Comparison of ENCODE assay signal across 13 cellular contexts in genomic region chr3:132034097-132034485, GRCh38. TPM values are rescaled to one million over a fixed set of nuclear protein-coding genes. Genes with fewer than 3 reads are reported as not detected.
DNase-seq lines count a peak whose midpoint lies in the region; ATAC-seq and TF ChIP-seq lines count a peak whose summit lies in the region.
"Had no signal": no experiment of that assay in that cellular context is flagged by ENCODE, and none has a peak within 500 bp of the region (broad histone marks: within the 10 kb centered on the region; RNA-seq: fewer than 3 reads in every experiment).

No MANE protein-coding gene starts in this region.

- ATAC-seq in GM18520 (IDR thresholded peaks at IDR 0.05; ENCODE audit: unreplicated experiment), result no peak
- ATAC-seq in activated CD8-positive, alpha-beta memory T cell treated with anti-CD3 and anti-CD28 coated beads, Interleukin-2, amount 10 ng/mL, durations not matched to agents 7 days and 5 days, result no peak
- ATAC-seq in esophagus mucosa, result no peak

- intact Hi-C loops in A673 (cut with micrococcal nuclease; ENCODE audit: unreplicated experiment), result loop anchor here (5.0 kb wide), 2 partner anchors 802 to 997 kb away; no protein-coding TSS in a partner anchor

- WGBS in HUES64, result 2% methylated on average over 9 of the region's 14 CpGs

- H3K4me1 Mint-ChIP-seq in nephron, result no peaks in the 10 kb centered on the region
- peaks cover 7% of the 10 kb centered on the region for H3K4me1 Mint-ChIP-seq in activated CD8-positive, alpha-beta memory T cell treated with anti-CD3 and anti-CD28 coated beads, Interleukin-2, amount 10 ng/mL, durations not matched to agents 7 days and 5 days

- TF ChIP-seq CTCF in A673 (conservative IDR thresholded peaks at IDR 0.05; ENCODE audit: low read depth, low read length) (no peak), coronary artery (IDR thresholded peaks at IDR 0.05) (no peak), nephron (IDR thresholded peaks at IDR 0.05; ENCODE audit: unreplicated experiment in 3 of 3) (no peak)

- H3K27me3 ChIP-seq in A673 (replicated peaks; ENCODE audit: insufficient read depth, low read depth, low read length, poor library complexity) (peaks cover 4% of the 10 kb centered on the region), HUES64 (ENCODE audit: insufficient read depth, low read length) (peaks cover 60% of the 10 kb centered on the region)

- peak overlapping the region; percentile 55 for H3K4me3 ChIP-seq in A673 (ENCODE audit: low read depth, low read length, poor library complexity, severe bottlenecking)
- H3K4me3 ChIP-seq in HUES64 (ENCODE audit: low read length), result peak overlapping the region; percentile 71
- peak overlapping the region; percentile 59 for H3K4me3 ChIP-seq in coronary artery
- H3K4me3 ChIP-seq: BLaER1 treated with 17β-estradiol and CSF1 and Interleukin-3, amounts not matched to agents 10 nM and 100 nM had no signal

- no peak overlapping the region for H3K27ac ChIP-seq in A673 (ENCODE audit: low read depth, low read length, poor library complexity, severe bottlenecking)
- no peak overlapping the region for H3K27ac ChIP-seq in HUES64 (ENCODE audit: low read depth, low read length)
- no peak overlapping the region for H3K27ac ChIP-seq in coronary artery
- H3K27ac ChIP-seq: BLaER1 treated with 17β-estradiol and CSF1 and Interleukin-3, amounts not matched to agents 10 nM and 100 nM had no signal

- H3K36me3 ChIP-seq in A673 (ENCODE audit: insufficient read depth, low read length, poor library complexity, severe bottlenecking) (no peaks in the 10 kb centered on the region), HUES64 (ENCODE audit: insufficient read depth, low read length) (no peaks in the 10 kb centered on the region)
- H3K36me3 ChIP-seq: BLaER1 treated with 17β-estradiol and CSF1 and Interleukin-3, amounts not matched to agents 10 nM and 100 nM had no signal

- H3K27ac Mint-ChIP-seq in nephron, result no peak overlapping the region
- H3K27ac Mint-ChIP-seq in activated CD8-positive, alpha-beta memory T cell treated with anti-CD3 and anti-CD28 coated beads, Interleukin-2, amount 10 ng/mL, durations not matched to agents 7 days and 5 days, result no peak overlapping the region
- H3K27ac Mint-ChIP-seq: activated CD4-positive, alpha-beta memory T cell treated with anti-CD3 and anti-CD28 coated beads for 36 hours; activated naive CD8-positive, alpha-beta T cell; stimulated activated naive CD8-positive, alpha-beta T cell treated with anti-CD3 and anti-CD28 coated beads, Interleukin-15, Interleukin-2, amounts not matched to agents 100 ng/mL and 50 ng/mL, for 24 hours had no signal

- peaks cover 2% of the 10 kb centered on the region for H3K9me3 Mint-ChIP-seq in nephron
- no peaks in the 10 kb centered on the region for H3K9me3 Mint-ChIP-seq in activated CD8-positive, alpha-beta memory T cell treated with anti-CD3 and anti-CD28 coated beads, Interleukin-2, amount 10 ng/mL, durations not matched to agents 7 days and 5 days (ENCODE audit: low read depth)
- H3K9me3 Mint-ChIP-seq: activated CD4-positive, alpha-beta memory T cell treated with anti-CD3 and anti-CD28 coated beads for 36 hours; stimulated activated naive CD8-positive, alpha-beta T cell treated with anti-CD3 and anti-CD28 coated beads, Interleukin-15, Interleukin-2, amounts not matched to agents 100 ng/mL and 50 ng/mL, for 24 hours had no signal

- CTCF ChIA-PET in A673 (lab: Charles Lee), result interaction anchor here (0.6 to 1.7 kb wide), 8 partner anchors 7 to 1001 kb away, joined by 3 to 21 read pairs (median 4); no protein-coding TSS in a partner anchor
- CTCF ChIA-PET in activated CD8-positive, alpha-beta memory T cell treated with anti-CD3 and anti-CD28 coated beads, Interleukin-2, amount 10 ng/mL, durations not matched to agents 7 days and 5 days (lab: Charles Lee), result no interaction called here

- H3K9me3 ChIP-seq in A673 (ENCODE audit: low read depth, low read length, poor library complexity, severe bottlenecking), result no peaks in the 10 kb centered on the region
- no peaks in the 10 kb centered on the region for H3K9me3 ChIP-seq in HUES64 (ENCODE audit: insufficient read depth, low read depth, low read length)

- peak overlapping the region; percentile 71 to 78 (median 77) for H3K4me3 Mint-ChIP-seq in nephron
- no peak overlapping the region for H3K4me3 Mint-ChIP-seq in activated CD8-positive, alpha-beta memory T cell treated with anti-CD3 and anti-CD28 coated beads, Interleukin-2, amount 10 ng/mL, durations not matched to agents 7 days and 5 days
- H3K4me3 Mint-ChIP-seq: activated CD4-positive, alpha-beta memory T cell treated with anti-CD3 and anti-CD28 coated beads for 36 hours; activated naive CD8-positive, alpha-beta T cell; stimulated activated naive CD8-positive, alpha-beta T cell treated with anti-CD3 and anti-CD28 coated beads, Interleukin-15, Interleukin-2, amounts not matched to agents 100 ng/mL and 50 ng/mL, for 24 hours had no signal

- no TSS peak for BruUV-seq in A673 (replicated peaks; lab: Mats Ljungman, UMichigan)

- H3K4me1 ChIP-seq in A673 (ENCODE audit: insufficient read depth, low read length, poor library complexity, severe bottlenecking) (peaks cover 9% of the 10 kb centered on the region), HUES64 (ENCODE audit: insufficient read depth, low read length) (no peaks in the 10 kb centered on the region)

- H3K9ac ChIP-seq in HUES64 (ENCODE audit: low read depth, low read length), result no peak overlapping the region
- H3K9ac ChIP-seq: BLaER1 treated with 17β-estradiol and CSF1 and Interleukin-3, amounts not matched to agents 10 nM and 100 nM had no signal

- POLR2A ChIA-PET in A673 (lab: Charles Lee; ENCODE audit: low non-redundant PET), result no interaction called here

- DNase-seq in A673 (ENCODE audit: low spot score) (no peak), coronary artery (ENCODE audit: low spot score) (no peak), NCI-H774 (lab: John Stamatoyannopoulos, UW) (no peak)
- no peak for DNase-seq in activated CD8-positive, alpha-beta memory T cell treated with anti-CD3 and anti-CD28 coated beads, Interleukin-2, amount 10 ng/mL, durations not matched to agents 7 days and 5 days
- DNase-seq: activated CD4-positive, alpha-beta memory T cell treated with anti-CD3 and anti-CD28 coated beads for 36 hours; GDM1 had no signal

- H3K36me3 Mint-ChIP-seq in nephron (ENCODE audit: low read depth), result no peaks in the 10 kb centered on the region
- no peaks in the 10 kb centered on the region for H3K36me3 Mint-ChIP-seq in activated CD8-positive, alpha-beta memory T cell treated with anti-CD3 and anti-CD28 coated beads, Interleukin-2, amount 10 ng/mL, durations not matched to agents 7 days and 5 days
- H3K36me3 Mint-ChIP-seq: activated CD4-positive, alpha-beta memory T cell treated with anti-CD3 and anti-CD28 coated beads for 36 hours had no signal

- H3K27me3 Mint-ChIP-seq in nephron (ENCODE audit: low read depth), result peaks cover 73% of the 10 kb centered on the region
- H3K27me3 Mint-ChIP-seq in activated CD8-positive, alpha-beta memory T cell treated with anti-CD3 and anti-CD28 coated beads, Interleukin-2, amount 10 ng/mL, durations not matched to agents 7 days and 5 days, result peaks cover 61% of the 10 kb centered on the region

RNA-seq across cellular contexts. Expression of gene CPNE4, which starts 0.7 kb away (rescaled TPM):
- total RNA-seq in A673 (2021) (2.9 and 5.7 TPM in 2 replicates), esophagus mucosa (0.04 TPM)
- 2.9 TPM for polyA plus RNA-seq in HUES64 (2013, experiment 1 of 2)
- polyA plus RNA-seq in HUES64 (2013, experiment 2 of 2), result 5.7 TPM
- not detected for total RNA-seq in activated CD8-positive, alpha-beta memory T cell treated with anti-CD3 and anti-CD28 coated beads, Interleukin-2, amount 10 ng/mL, durations not matched to agents 7 days and 5 days
- total RNA-seq: activated CD4-positive, alpha-beta memory T cell treated with anti-CD3 and anti-CD28 coated beads for 36 hours had no signal
